26 cellular contexts compared by ENCODE assay signal in genomic region chr9:34580358-34580757, GRCh38. TPM values are rescaled to one million over a fixed set of nuclear protein-coding genes. Genes with fewer than 3 reads are reported as not detected.
DNase-seq lines count a peak whose midpoint lies in the region; ATAC-seq and TF ChIP-seq lines count a peak whose summit lies in the region.
"Had no signal": no experiment of that assay in that cellular context is flagged by ENCODE, and none has a peak within 500 bp of the region (broad histone marks: within the 10 kb centered on the region; RNA-seq: fewer than 3 reads in every experiment).

No MANE protein-coding gene starts in this region.

- H2BK5ac ChIP-seq in H9 (ENCODE audit: insufficient read length, low read length) = no peak overlapping the region

- no CpG with 5 or more reads among the region's 8 CpGs for WGBS in H9 (ENCODE audit: extremely low coverage, insufficient read length, low lambda C conversion rate)

- H3K79me2 ChIP-seq in H9 (ENCODE audit: insufficient read depth, low read length) = no peaks in the 10 kb centered on the region
- H3K79me2 ChIP-seq: parathyroid adenoma had no signal

- H2BK120ac ChIP-seq in H9 (ENCODE audit: low read depth, low read length, poor library complexity, severe bottlenecking) = no peak overlapping the region

- H2AK5ac ChIP-seq in H9 (ENCODE audit: insufficient read length, low read length) = no peak overlapping the region

- H2BK20ac ChIP-seq in H9 (ENCODE audit: low read depth, low read length, poor library complexity, severe bottlenecking) = no peak overlapping the region

- H3K4me1 ChIP-seq in BE2C (peaks cover 75% of the 10 kb centered on the region), H9 (ENCODE audit: insufficient read depth, low read length) (peaks cover 13% of the 10 kb centered on the region)
- H3K4me1 ChIP-seq: parathyroid adenoma had no signal

- H2AFZ ChIP-seq in H9 (ENCODE audit: low read length) = no peak overlapping the region
- H2AFZ ChIP-seq: parathyroid adenoma had no signal

- no peak overlapping the region for H3T11ph ChIP-seq in H9 (ENCODE audit: low read length)

- peaks cover 7% of the 10 kb centered on the region for H3K23me2 ChIP-seq in H9 (ENCODE audit: insufficient read length, low read depth, low read length, poor library complexity, severe bottlenecking)

- peak; percentile 56 for DNase-seq in BE2C
- no peak for DNase-seq in WTC11 (ENCODE audit: low spot score)
- peak; percentile 52 for DNase-seq in left kidney (ENCODE audit: low read depth, low spot score)
- no peak for DNase-seq in HK-2 (ENCODE audit: unreplicated experiment)
- DNase-seq in H9 = no peak
- DNase-seq: activated B cell treated with CpG ODN at 0.5 μM for 24 hours; activated CD4-positive, alpha-beta T cell treated with anti-CD3 and anti-CD28 coated beads, Interleukin-2, amount 50 U/mL, for 48 hours; activated gamma-delta T cell treated with Interleukin-2 at 50 U/mL for 16 hours; EL; foreskin fibroblast; islet precursor cell; mammary epithelial cell; naive B cell; NCI-H2029 treated with DMSO at 0.1 percent for 48 hours; NCI-H446 treated with DMSO at 0.1 percent for 48 hours; sigmoid colon; uterus had no signal

- no peak overlapping the region for H3K18ac ChIP-seq in H9 (ENCODE audit: insufficient read length, low read depth, low read length)

- H3K14ac ChIP-seq in H9 (ENCODE audit: insufficient read depth, low read length) = no peak overlapping the region

- POLR2A ChIA-PET in WTC11 (lab: Charles Lee) = no interaction called here

- ATAC-seq in WTC11 = peak; percentile 11; the same call in 1 of the 2 replicates
- no peak for ATAC-seq in HG02678 (IDR thresholded peaks at IDR 0.05; ENCODE audit: unreplicated experiment)
- ATAC-seq: stimulated activated effector memory CD8-positive, alpha-beta T cell treated with anti-CD3 and anti-CD28 coated beads, Interleukin-12 subunit alpha, Interleukin-12 subunit beta, amount 100 ng/mL, for 72 hours had no signal

- no peak overlapping the region for H3K27ac ChIP-seq in H9 (ENCODE audit: insufficient read length, low read depth, low read length)
- H3K27ac ChIP-seq: BLaER1, parathyroid adenoma, RWPE1, sigmoid colon, suprapubic skin, uterus had no signal

- H3K27me3 Mint-ChIP-seq in WTC11 (ENCODE audit: low read depth) = peaks cover 89% of the 10 kb centered on the region
- peaks cover 95% of the 10 kb centered on the region for H3K27me3 Mint-ChIP-seq in H9 (ENCODE audit: low read depth)

- H4K91ac ChIP-seq in H9 (ENCODE audit: insufficient read length, low read depth, low read length) = no peak overlapping the region

- H3K27me3 ChIP-seq in BE2C (no peaks in the 10 kb centered on the region), H9 (ENCODE audit: insufficient read depth, low read length) (peaks cover 33% of the 10 kb centered on the region)
- H3K27me3 ChIP-seq: uterus had no signal

- H3K9me3 ChIP-seq in BE2C (no peaks in the 10 kb centered on the region), H9 (ENCODE audit: control insufficient read depth, low read depth, low read length) (no peaks in the 10 kb centered on the region)
- H3K9me3 ChIP-seq: BLaER1, sigmoid colon, suprapubic skin, uterus had no signal

- H3K4me3 Mint-ChIP-seq in WTC11 (0 out of 2 replicates have a peak overlapping the region, but pooled peaks have one; percentile 27), H9 (no peak overlapping the region; a peak in 1 of 5 replicates)
- H3K4me3 Mint-ChIP-seq: activated B cell treated with CpG ODN at 0.5 μM for 24 hours; naive B cell; stimulated activated effector memory CD8-positive, alpha-beta T cell treated with anti-CD3 and anti-CD28 coated beads, Interleukin-12 subunit alpha, Interleukin-12 subunit beta, amount 100 ng/mL, for 72 hours had no signal

- peaks cover 16% of the 10 kb centered on the region for H3K36me3 ChIP-seq in BE2C
- H3K36me3 ChIP-seq: BLaER1, sigmoid colon, suprapubic skin, uterus had no signal

- H3K23ac ChIP-seq in H9 (ENCODE audit: insufficient read length, low read depth, low read length) = no peak overlapping the region

- H3K4ac ChIP-seq in H9 (ENCODE audit: low read depth, low read length) = no peak overlapping the region

- H3K36me3 Mint-ChIP-seq in WTC11 = no peaks in the 10 kb centered on the region
- no peaks in the 10 kb centered on the region for H3K36me3 Mint-ChIP-seq in H9 (ENCODE audit: insufficient read depth in 1 of 3, low read depth in 3 of 3)
- H3K36me3 Mint-ChIP-seq: naive B cell; stimulated activated effector memory CD8-positive, alpha-beta T cell treated with anti-CD3 and anti-CD28 coated beads, Interleukin-12 subunit alpha, Interleukin-12 subunit beta, amount 100 ng/mL, for 72 hours had no signal

- H3K79me1 ChIP-seq in H9 (ENCODE audit: insufficient read depth, low read depth, low read length, poor library complexity, severe bottlenecking) = no peaks in the 10 kb centered on the region

- no peak overlapping the region for H3K27ac Mint-ChIP-seq in WTC11
- no peak overlapping the region; a peak in 1 of 7 replicates for H3K27ac Mint-ChIP-seq in H9
- H3K27ac Mint-ChIP-seq: activated B cell treated with CpG ODN at 0.5 μM for 24 hours; stimulated activated effector memory CD8-positive, alpha-beta T cell treated with anti-CD3 and anti-CD28 coated beads, Interleukin-12 subunit alpha, Interleukin-12 subunit beta, amount 100 ng/mL, for 72 hours had no signal

- no peak overlapping the region for H2BK15ac ChIP-seq in H9 (ENCODE audit: low read depth, low read length)

- H3K4me1 Mint-ChIP-seq in WTC11 (peaks cover 48% of the 10 kb centered on the region), H9 (peaks cover 46 to 48% of the 10 kb centered on the region in 2 experiments)

- TF ChIP-seq CTCF in BE2C (IDR thresholded peaks at IDR 0.05; ENCODE audit: low read depth, low read length) (no peak), WTC11 (IDR thresholded peaks at IDR 0.05) (no peak), H9 (conservative IDR thresholded peaks at IDR 0.05) (no peak)

- peaks cover 3% of the 10 kb centered on the region for H4K20me1 ChIP-seq in H9 (ENCODE audit: control insufficient read depth, insufficient read depth, insufficient read length)

- no peak overlapping the region for H3K4me2 ChIP-seq in H9 (ENCODE audit: insufficient read depth, insufficient read length, low read length)
- H3K4me2 ChIP-seq: BLaER1 had no signal

- no peak overlapping the region for H2BK12ac ChIP-seq in H9 (ENCODE audit: insufficient read length, low read depth, low read length)

- no peak overlapping the region for H3K4me3 ChIP-seq in BE2C (ENCODE audit: low read depth, low read length)
- H3K4me3 ChIP-seq: BLaER1, sigmoid colon, suprapubic skin, uterus had no signal

- CTCF ChIA-PET in WTC11 (lab: Charles Lee) = interaction anchor here (1.0 to 7.4 kb wide), 8 partner anchors 8 to 201 kb away, joined by 4 to 109 read pairs (median 12); partner anchors contain the start of gene CNTFR

- no peak overlapping the region for H4K8ac ChIP-seq in H9 (replicated peaks; ENCODE audit: insufficient read length, low read depth, low read length)

- no peak overlapping the region for H3K9ac ChIP-seq in H9 (ENCODE audit: extremely low read depth, insufficient read length, low read length)
- H3K9ac ChIP-seq: BLaER1, parathyroid adenoma had no signal

- H3K9me3 Mint-ChIP-seq in WTC11 (no peaks in the 10 kb centered on the region), H9 (peaks cover 0 to 5% of the 10 kb centered on the region in 2 experiments; a peak in 1 of 5 replicates)
- H3K9me3 Mint-ChIP-seq: activated B cell treated with CpG ODN at 0.5 μM for 24 hours; naive B cell; stimulated activated effector memory CD8-positive, alpha-beta T cell treated with anti-CD3 and anti-CD28 coated beads, Interleukin-12 subunit alpha, Interleukin-12 subunit beta, amount 100 ng/mL, for 72 hours had no signal

- no peak overlapping the region for H4K5ac ChIP-seq in H9 (ENCODE audit: insufficient read length, low read depth, low read length)

- H3K56ac ChIP-seq in H9 (ENCODE audit: insufficient read length, low read depth, low read length) = no peak overlapping the region

TF ChIP-seq in WTC11, 78 proteins besides CTCF, POLR2A, EP300 and RAD21 (continues in another document):
- no peak for TF ChIP-seq KAT7 (CRISPR knock-in tag; IDR thresholded peaks at IDR 0.05; ENCODE audit: borderline replicate concordance)
- TF ChIP-seq JAZF1 (CRISPR knock-in tag; IDR thresholded peaks at IDR 0.05) = no peak
- no peak for TF ChIP-seq HMGA2 (CRISPR knock-in tag; IDR thresholded peaks at IDR 0.05)
- TF ChIP-seq ZBTB21 (CRISPR knock-in tag; IDR thresholded peaks at IDR 0.05; ENCODE audit: borderline replicate concordance) = no peak
- no peak for TF ChIP-seq ETV6 (CRISPR knock-in tag; IDR thresholded peaks at IDR 0.05)
- TF ChIP-seq SP1 (CRISPR knock-in tag; conservative IDR thresholded peaks at IDR 0.05) = no peak
- TF ChIP-seq ZNF396 (CRISPR knock-in tag; IDR thresholded peaks at IDR 0.05; ENCODE audit: borderline replicate concordance) = no peak

RNA-seq across cellular contexts. Expression of gene CNTFR, which starts 9.2 kb away (rescaled TPM):
- 110 TPM for polyA plus RNA-seq in BE2C (2012; ENCODE audit: insufficient read depth, insufficient read length, low read depth)
- total RNA-seq in WTC11 (2021) (8.7 to 18.0 TPM (median 9.9 TPM) in 3 replicates), H9 (2021) (0.55 and 1.3 TPM in 2 replicates)
- total RNA-seq: activated B cell treated with CpG ODN at 0.5 μM for 24 hours, bronchial epithelial cell, mammary epithelial cell had no signal
- polyA plus RNA-seq: mammary epithelial cell had no signal

RNA-seq across cellular contexts. Expression of gene RPP25L, which starts 31.5 kb away (rescaled TPM):
- 78.3 TPM for polyA plus RNA-seq in BE2C (2012; ENCODE audit: insufficient read depth, insufficient read length, low read depth)
- total RNA-seq in WTC11 (2021) = 24.5 to 35.9 TPM (median 31.4 TPM) in 3 replicates
- 16.4 and 17.2 TPM in 2 replicates for total RNA-seq in H9 (2021)

RNA-seq across cellular contexts. Expression of gene DCTN3, which starts 39.9 kb away (rescaled TPM):
- polyA plus RNA-seq in BE2C (2012; ENCODE audit: insufficient read depth, insufficient read length, low read depth) = 154 TPM
- total RNA-seq in WTC11 (2021) (23.8 to 28.7 TPM (median 27.5 TPM) in 3 replicates), H9 (2021) (35.2 and 40.0 TPM in 2 replicates)

RNA-seq across cellular contexts. Expression of gene ARID3C, which starts 48.5 kb away (rescaled TPM):
- polyA plus RNA-seq in BE2C (2012; ENCODE audit: insufficient read depth, insufficient read length, low read depth) = not detected
- total RNA-seq in WTC11 (2021) (0.14 to 0.23 TPM (median 0.15 TPM) in 3 replicates), H9 (2021) (not detected in 2 replicates)
- total RNA-seq: A673, activated B cell treated with CpG ODN at 0.5 μM for 24 hours, sigmoid colon had no signal
- polyA plus RNA-seq: adipose tissue, mammary epithelial cell had no signal

RNA-seq across cellular contexts. Expression of gene SIGMAR1, which starts 57.2 kb away (rescaled TPM):
- polyA plus RNA-seq in BE2C (2012; ENCODE audit: insufficient read depth, insufficient read length, low read depth) = 226 TPM
- total RNA-seq in WTC11 (2021) (108 to 116 TPM (median 109 TPM) in 3 replicates), H9 (2021) (68.2 and 68.3 TPM in 2 replicates)

Comparison
In these comparisons a context has a peak if more than half of its experiments do, and no peak if none do; other contexts are left out.
1. DNase-seq: peak in BE2C (single experiment) and left kidney (single experiment); none in WTC11 (single experiment), HK-2 (single experiment) and H9 (single experiment).